Comparison of ENCODE assay signal across 8 cellular contexts in genomic region chr1:31422505-31423319, GRCh38. TPM values are rescaled to one million over a fixed set of nuclear protein-coding genes. Genes with fewer than 3 reads are reported as not detected.
DNase-seq lines count a peak whose midpoint lies in the region; ATAC-seq, FAIRE-seq and TF ChIP-seq lines count a peak whose summit lies in the region.

No MANE protein-coding gene starts in this region.

- H3K9me3 ChIP-seq in HepG2 (ENCODE audit: low read length): no peaks in the 10 kb centered on the region

- H4K20me1 ChIP-seq in HepG2 (ENCODE audit: insufficient read depth, low read length): peaks cover 4% of the 10 kb centered on the region; the same call in 1 of the 2 replicates

- CTCF ChIA-PET in HepG2 (lab: Yijun Ruan, JAX; ENCODE audit: low intra/inter-chr PET ratio, low total read pairs): interaction anchor here (1.1 to 4.6 kb wide), 5 partner anchors 24 to 239 kb away, joined by 3 to 95 read pairs (median 5); no protein-coding TSS in a partner anchor

- intact Hi-C loops in HepG2 (cut with micrococcal nuclease; ENCODE audit: unreplicated experiment): loop anchor here (1.0 kb wide), 1 partner anchor 28 kb away; no protein-coding TSS in a partner anchor

- POLR2A ChIA-PET in HepG2 (lab: Yijun Ruan, JAX): interaction anchor here (1.3 to 1.9 kb wide), 4 partner anchors 20 to 126 kb away, joined by 3 to 9 read pairs (median 7); no protein-coding TSS in a partner anchor

- FAIRE-seq in HepG2 (lab: Jason Lieb, UNC): peak; percentile 94

- TF ChIP-seq RAD21 in HepG2 (CRISPR knock-in tag; IDR thresholded peaks at IDR 0.05): peak; percentile 94

- peaks cover 72% of the 10 kb centered on the region for H3K4me1 ChIP-seq in HepG2 (ENCODE audit: insufficient read depth, low read length)

- DNase-seq in Ammon's horn (ENCODE audit: low spot score): peak; percentile 76
- peak; percentile 41 for DNase-seq in GM19238 (ENCODE audit: insufficient read length, low spot score)
- peak; percentile 79 for DNase-seq in NCI-H2227 (lab: John Stamatoyannopoulos, UW; ENCODE audit: unreplicated experiment)
- peak; percentile 80 for DNase-seq in activated CD4-positive, CD25-positive, alpha-beta regulatory T cell treated with anti-CD3 and anti-CD28 coated beads, Interleukin-2, amount 50 U/mL, for 72 hours
- DNase-seq in cerebellum (ENCODE audit: low spot score): peak; percentile 78
- DNase-seq in HepG2 (ENCODE audit: low spot score): peak; percentile 70
- peak; percentile 65 for DNase-seq in stimulated activated CD4-positive, alpha-beta T cell treated with anti-CD3 and anti-CD28 coated beads, Interleukin-4, amount 100 ng/mL, for 1 hour

- no peaks in the 10 kb centered on the region for H3K27me3 ChIP-seq in HepG2 (ENCODE audit: control insufficient read depth in 1 of 2, insufficient read depth in 2 of 2, low read length in 2 of 2)

- TF ChIP-seq CTCF in HepG2 (CRISPR knock-in tag; IDR thresholded peaks at IDR 0.05): peak; percentile 94

- peak overlapping the region; percentile 62 for H3K27ac ChIP-seq in HepG2 (ENCODE audit: extremely low read length, insufficient read depth, low read length)

- H3K4me2 ChIP-seq in HepG2 (ENCODE audit: low read depth, low read length): peak overlapping the region; percentile 38

- H3K9ac ChIP-seq in HepG2 (ENCODE audit: insufficient read depth, low read depth, low read length): peak overlapping the region; percentile 52

- 42% methylated on average over 15 of the region's 15 CpGs for WGBS in HepG2 (ENCODE audit: low lambda C conversion rate)

- TF ChIP-seq EP300 in HepG2 (IDR thresholded peaks at IDR 0.05; ENCODE audit: low read depth in 2 of 2, low read length in 2 of 2) (0 out of 4 replicates have a peak, but pooled peaks of 1 of the 2 experiments have one; percentile 6), HepG2 (CRISPR knock-in tag; IDR thresholded peaks at IDR 0.05; ENCODE audit: borderline replicate concordance) (no peak)

- in situ Hi-C loops in HepG2 (cut with HindIII; ENCODE audit: extremely low pct_ligation_motif_present, low pct_unique_long_range_greater_than_20kb): loop anchor here (10.0 kb wide), 1 partner anchor 238 kb away; no protein-coding TSS in a partner anchor

- peaks cover 13% of the 10 kb centered on the region for H3K79me2 ChIP-seq in HepG2 (ENCODE audit: insufficient read depth, low read length)

- no peak for TF ChIP-seq POLR2A in HepG2 (IDR thresholded peaks at IDR 0.05; ENCODE audit: insufficient read depth in 1 of 2, low read depth in 2 of 2, low read length in 2 of 2)

- no peak overlapping the region for H2AFZ ChIP-seq in HepG2 (ENCODE audit: low read length)

- no peak overlapping the region for H3K4me3 ChIP-seq in HepG2 (replicated peaks in 1 of 3; ENCODE audit: insufficient read depth in 1 of 3, low read depth in 2 of 3, low read length in 3 of 3)

- peak; percentile 87 for ATAC-seq in HepG2
- ATAC-seq in GM21786 (IDR thresholded peaks at IDR 0.05; ENCODE audit: unreplicated experiment): no peak

- no TSS peak for BruUV-seq in HepG2 (replicated peaks; lab: Mats Ljungman, UMichigan)

- H3K36me3 ChIP-seq in HepG2 (replicated peaks in 1 of 2; ENCODE audit: control insufficient read depth in 1 of 2, insufficient read depth in 2 of 2, low read length in 2 of 2): peaks cover 2 to 10% of the 10 kb centered on the region in 2 experiments; a peak in 4 of 5 replicates

TF ChIP-seq in HepG2, 621 proteins besides CTCF, POLR2A, EP300 and RAD21 (continues in another document):
- TF ChIP-seq ZNF317 (CRISPR knock-in tag; IDR thresholded peaks at IDR 0.05) (no peak), ZBED4 (CRISPR knock-in tag; IDR thresholded peaks at IDR 0.05; ENCODE audit: borderline replicate concordance) (no peak), ZFP36L2 (CRISPR knock-in tag; IDR thresholded peaks at IDR 0.05) (no peak)

RNA-seq across cellular contexts. Expression of gene SERINC2, which starts 9.7 kb away (rescaled TPM):
- 2.8 TPM for total RNA-seq in cerebellum
- total RNA-seq in HepG2 (2016; rRNA removed; fragmentation: Illumina TruSeq; extraction: Trizol): 3.0 and 4.8 TPM in 2 replicates
- total RNA-seq in HepG2 (2016; cell fraction: cytosol; rRNA removed; fragmentation: Illumina TruSeq; extraction: Trizol; ENCODE audit: low read depth): 9.1 and 12.6 TPM in 2 replicates
- total RNA-seq in HepG2 (2016; cell fraction: insoluble cytoplasmic fraction; rRNA removed; fragmentation: Illumina TruSeq; extraction: Trizol): 2.2 and 4.5 TPM in 2 replicates
- total RNA-seq in HepG2 (2016; cell fraction: membrane; rRNA removed; fragmentation: Illumina TruSeq; extraction: Trizol): 12.8 and 17.7 TPM in 2 replicates
- 4.1 and 4.4 TPM in 2 replicates for total RNA-seq in HepG2 (2016; cell fraction: nucleus; rRNA removed; fragmentation: Illumina TruSeq; extraction: Trizol)
- 126 and 165 TPM in 2 replicates for polyA plus RNA-seq in HepG2 (2011; rRNA removed)
- 143 and 167 TPM in 2 replicates for polyA plus RNA-seq in HepG2 (2011; cell fraction: cytosol; rRNA removed)
- 209 and 229 TPM in 2 replicates for polyA plus RNA-seq in HepG2 (2011; cell fraction: nucleus; rRNA removed)
- 90.5 and 102 TPM in 2 replicates for polyA plus RNA-seq in HepG2 (2012)
- polyA plus RNA-seq in HepG2 (2016; cell fraction: cytosol; fragmentation: Illumina TruSeq; extraction: Trizol; ENCODE audit: low read depth): 28.9 and 29.6 TPM in 2 replicates
- polyA plus RNA-seq in HepG2 (2016; cell fraction: insoluble cytoplasmic fraction; fragmentation: Illumina TruSeq; extraction: Trizol; ENCODE audit: low read depth): 6.0 and 7.0 TPM in 2 replicates
- polyA plus RNA-seq in HepG2 (2016; cell fraction: membrane; fragmentation: Illumina TruSeq; extraction: Trizol; ENCODE audit: low read depth): 31.1 and 34.7 TPM in 2 replicates
- 13.8 and 14.5 TPM in 2 replicates for polyA plus RNA-seq in HepG2 (2016; cell fraction: nucleus; fragmentation: Illumina TruSeq; extraction: Trizol; ENCODE audit: insufficient read depth, low read depth)
- 18.6 and 182 TPM in 2 replicates for polyA minus RNA-seq in HepG2 (2011; rRNA and poly(A)+ RNA removed; ENCODE audit: low replicate concordance)
- polyA minus RNA-seq in HepG2 (2011; cell fraction: cytosol; rRNA and poly(A)+ RNA removed): 50.9 and 52.1 TPM in 2 replicates
- 32.4 and 36.7 TPM in 2 replicates for polyA minus RNA-seq in HepG2 (2011; cell fraction: nucleus; rRNA and poly(A)+ RNA removed)

RNA-seq across cellular contexts. Expression of gene FABP3, which starts 49.8 kb away (rescaled TPM):
- total RNA-seq in cerebellum (17.9 TPM), HepG2 (2016; rRNA removed; fragmentation: Illumina TruSeq; extraction: Trizol) (0.24 and 0.46 TPM in 2 replicates)
- total RNA-seq in HepG2 (2016; cell fraction: cytosol; rRNA removed; fragmentation: Illumina TruSeq; extraction: Trizol; ENCODE audit: low read depth): not detected in 2 replicates
- 0.17 TPM in 1 of 2 replicates, not detected in the other for total RNA-seq in HepG2 (2016; cell fraction: insoluble cytoplasmic fraction; rRNA removed; fragmentation: Illumina TruSeq; extraction: Trizol)
- total RNA-seq in HepG2 (2016; cell fraction: membrane; rRNA removed; fragmentation: Illumina TruSeq; extraction: Trizol): 0.40 TPM in 1 of 2 replicates, not detected in the other
- not detected in 2 replicates for total RNA-seq in HepG2 (2016; cell fraction: nucleus; rRNA removed; fragmentation: Illumina TruSeq; extraction: Trizol)
- 0.21 and 0.37 TPM in 2 replicates for polyA plus RNA-seq in HepG2 (2011; rRNA removed)
- polyA plus RNA-seq in HepG2 (2011; cell fraction: cytosol; rRNA removed): 0.28 and 0.64 TPM in 2 replicates
- 0.38 TPM in 1 of 2 replicates, not detected in the other for polyA plus RNA-seq in HepG2 (2011; cell fraction: nucleus; rRNA removed)
- polyA plus RNA-seq in HepG2 (2012): 0.45 TPM in 1 of 2 replicates, not detected in the other
- not detected in 2 replicates for polyA plus RNA-seq in HepG2 (2016; cell fraction: cytosol; fragmentation: Illumina TruSeq; extraction: Trizol; ENCODE audit: low read depth)
- not detected in 2 replicates for polyA plus RNA-seq in HepG2 (2016; cell fraction: insoluble cytoplasmic fraction; fragmentation: Illumina TruSeq; extraction: Trizol; ENCODE audit: low read depth)
- 0.43 TPM in 1 of 2 replicates, not detected in the other for polyA plus RNA-seq in HepG2 (2016; cell fraction: membrane; fragmentation: Illumina TruSeq; extraction: Trizol; ENCODE audit: low read depth)
- not detected in 2 replicates for polyA plus RNA-seq in HepG2 (2016; cell fraction: nucleus; fragmentation: Illumina TruSeq; extraction: Trizol; ENCODE audit: insufficient read depth, low read depth)
- polyA minus RNA-seq in HepG2 (2011; rRNA and poly(A)+ RNA removed; ENCODE audit: low replicate concordance): 0.82 and 10.2 TPM in 2 replicates
- not detected in 2 replicates for polyA minus RNA-seq in HepG2 (2011; cell fraction: cytosol; rRNA and poly(A)+ RNA removed)
- not detected in 2 replicates for polyA minus RNA-seq in HepG2 (2011; cell fraction: nucleus; rRNA and poly(A)+ RNA removed)

Comparison
In these comparisons a context has a peak if more than half of its experiments do, and no peak if none do; other contexts are left out.
1. RNA of gene FABP3, which starts 49.8 kb away (total RNA-seq): 17.9 TPM in cerebellum (single experiment); 0.17 to 0.46 TPM in HepG2; every median in the first group is over 10 times any median in the second.
2. Peak in every context shown above with its lines, with median percentiles within 50 percentile points of each other: DNase-seq.